ENCODE assay signal across 8 cellular contexts in genomic region chr17:28334666-28335200, GRCh38. TPM values are rescaled to one million over a fixed set of nuclear protein-coding genes. Genes with fewer than 3 reads are reported as not detected.
DNase-seq lines count a peak whose midpoint lies in the region; ATAC-seq and TF ChIP-seq lines count a peak whose summit lies in the region.

No MANE protein-coding gene starts in this region.

- H3K27me3 Mint-ChIP-seq in natural killer cell (ENCODE audit: low read depth in 2 of 2) = no peaks in the 10 kb centered on the region

- intact Hi-C loops in natural killer cell (cut with micrococcal nuclease) = loop anchor here (1.0 to 10.0 kb wide), 3 partner anchors 15 to 380 kb away; partner anchors contain the start of genes POLDIP2, PROCA1, RAB34 and RPL23A

- H3K4me2 ChIP-seq in BLaER1 (peak overlapping the region; percentile 98), KMS-11 (peak overlapping the region; percentile 91)

- CTCF ChIA-PET in GM10248 (lab: Yijun Ruan, JAX) = interaction anchor here (0.7 to 3.9 kb wide), 12 partner anchors 9 to 618 kb away, joined by 3 to 19 read pairs (median 4); partner anchors contain the start of genes POLDIP2 and TMEM97

- H3K36me3 Mint-ChIP-seq in natural killer cell = no peaks in the 10 kb centered on the region

- H3K27me3 ChIP-seq in BLaER1 (no peaks in the 10 kb centered on the region), KMS-11 (ENCODE audit: insufficient read depth, low read depth) (no peaks in the 10 kb centered on the region)

- POLR2A ChIA-PET in GM10248 (lab: Yijun Ruan, JAX) = interaction anchor here (1.1 to 2.3 kb wide), 5 partner anchors 13 to 32 kb away, joined by 3 to 27 read pairs (median 6); partner anchors contain the start of gene POLDIP2

- TF ChIP-seq CTCF in KMS-11 (conservative IDR thresholded peaks at IDR 0.05; ENCODE audit: low read depth, low read length) (no peak), natural killer cell (IDR thresholded peaks at IDR 0.05) (no peak), GM10248 (IDR thresholded peaks at IDR 0.05; ENCODE audit: control extremely low read depth, extremely low read depth, low read depth, missing control alignments) (no peak)

- peak overlapping the region; percentile 94 to 100 for H3K27ac Mint-ChIP-seq in natural killer cell

- no peak for DNase-seq in natural killer cell
- no peak for DNase-seq in stimulated activated CD4-positive, alpha-beta T cell treated with anti-CD3 and anti-CD28 coated beads, Interleukin-12 subunit alpha, Interleukin-12 subunit beta, amount 100 ng/mL, for 4 hours
- no peak for DNase-seq in NK-92 treated with Interleukin-12 subunit alpha and Interleukin-12 subunit beta, amount 100 ng/mL, for 24 hours (lab: John Stamatoyannopoulos, UW)
- no peak for DNase-seq in NCI-H1436 (lab: John Stamatoyannopoulos, UW)
- DNase-seq in GM10248 (ENCODE audit: extremely low spot score) = no peak

- peaks cover 25% of the 10 kb centered on the region for H3K4me1 ChIP-seq in BLaER1
- peaks cover 15% of the 10 kb centered on the region for H3K4me1 ChIP-seq in KMS-11 (ENCODE audit: low read depth, poor library complexity, severe bottlenecking)

- peaks cover 36% of the 10 kb centered on the region for H3K36me3 ChIP-seq in BLaER1
- H3K36me3 ChIP-seq in KMS-11 (ENCODE audit: insufficient read depth) = no peaks in the 10 kb centered on the region

- no peaks in the 10 kb centered on the region; the same call in 1 of the 2 replicates for H3K79me2 ChIP-seq in KMS-11 (ENCODE audit: insufficient read depth, low read depth)

- H3K4me3 Mint-ChIP-seq in natural killer cell = peak overlapping the region; percentile 99

- H3K27ac ChIP-seq in BLaER1 (peak overlapping the region; percentile 61), KMS-11 (peak overlapping the region; percentile 63), cingulate gyrus (ENCODE audit: low read depth, low read length) (peak overlapping the region; percentile 80)

- no peaks in the 10 kb centered on the region for H3K9me3 Mint-ChIP-seq in natural killer cell

- H3K4me1 Mint-ChIP-seq in natural killer cell = peaks cover 25 to 49% of the 10 kb centered on the region in 2 donors

- H3K9me3 ChIP-seq in BLaER1 = no peaks in the 10 kb centered on the region

- H3K9ac ChIP-seq in BLaER1 = peak overlapping the region; percentile 84
- H3K9ac ChIP-seq in KMS-11 = peak overlapping the region; percentile 74

- ATAC-seq in natural killer cell = peak in 1 of 3 donors; percentile 0

- peak overlapping the region; percentile 93 for H3K4me3 ChIP-seq in BLaER1
- no peak overlapping the region for H3K4me3 ChIP-seq in KMS-11 (IDR thresholded peaks at IDR 0.05; ENCODE audit: insufficient read depth, low read depth, low read length)

- H4K20me1 ChIP-seq in BLaER1 (peaks cover 76% of the 10 kb centered on the region), KMS-11 (ENCODE audit: insufficient read depth) (no peaks in the 10 kb centered on the region)

- peak overlapping the region; percentile 77 for H2AFZ ChIP-seq in KMS-11 (ENCODE audit: low read depth)

RNA-seq across cellular contexts. Expression of gene IFT20, which starts 0.5 kb away (rescaled TPM):
- 100 to 1,000 TPM in 1 of 3 donors, 10 to 100 TPM in 2; 50.0 to 109 (median 68.6) TPM for total RNA-seq in natural killer cell

RNA-seq across cellular contexts. Expression of gene TNFAIP1, which starts 0.8 kb away (rescaled TPM):
- 10 to 100 TPM; 10.5 to 15.7 (median 14.6) TPM for total RNA-seq in natural killer cell

RNA-seq across cellular contexts. Expression of gene TMEM97, which starts 15.7 kb away (rescaled TPM):
- 1 to 10 TPM; 4.6 to 8.8 (median 7.5) TPM for total RNA-seq in natural killer cell

RNA-seq across cellular contexts. Expression of gene POLDIP2, which starts 22.6 kb away (rescaled TPM):
- total RNA-seq in natural killer cell = 10 to 100 TPM; 30.8 to 37.0 (median 33.7) TPM

RNA-seq across cellular contexts. Expression of gene SEBOX, which starts 30.3 kb away (rescaled TPM):
- not detected for total RNA-seq in natural killer cell
